ENCODE assay signal across 8 cellular contexts in the genomic region with DNA sequence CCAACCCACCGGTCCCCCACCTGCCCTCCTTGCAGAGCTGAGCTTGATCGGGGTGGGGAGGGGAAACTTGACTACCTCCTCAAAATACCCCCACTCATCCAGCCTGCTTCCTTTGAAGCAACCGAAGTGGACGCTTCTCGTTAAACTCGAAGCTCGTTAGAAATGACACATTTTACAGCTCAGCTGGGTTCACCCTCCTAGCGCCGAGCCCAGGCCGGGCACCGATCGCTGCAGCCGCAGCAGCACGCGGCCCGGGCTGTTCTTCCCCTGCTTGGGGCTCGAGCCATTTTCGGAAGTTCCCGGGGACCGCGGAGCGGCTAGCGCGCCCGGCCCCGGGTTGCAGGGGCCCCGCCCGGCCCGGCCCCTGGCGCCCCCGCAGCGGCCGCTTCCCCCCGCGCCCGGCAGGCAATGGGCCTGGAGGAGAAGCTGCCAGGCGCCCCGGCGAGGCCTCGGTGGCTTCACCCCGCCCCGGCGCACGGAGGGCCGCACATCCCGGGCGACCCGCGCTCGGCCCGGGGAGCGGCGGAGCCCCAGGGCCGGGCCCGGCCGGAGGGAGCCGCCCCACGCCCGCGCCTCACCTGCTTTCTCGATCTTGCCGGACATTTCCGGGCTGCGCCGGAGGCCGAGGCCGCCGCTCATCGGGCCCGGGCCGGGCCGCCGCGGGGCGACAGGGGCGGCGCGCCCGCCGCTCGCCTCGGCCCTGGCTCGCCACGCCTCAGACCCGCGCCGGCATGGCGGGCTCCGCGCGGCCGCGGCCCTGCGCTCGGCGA. TPM values are rescaled to one million over a fixed set of nuclear protein-coding genes. Genes with fewer than 3 reads are reported as not detected.
A peak's percentile ranks its signal among the peaks of the same experiment; 100 is the strongest.
DNase-seq lines count a peak whose midpoint lies in the region; ATAC-seq and TF ChIP-seq lines count a peak whose summit lies in the region.

No MANE protein-coding gene starts in this region.

- H3K27ac ChIP-seq in A673 (ENCODE audit: low read depth, low read length, poor library complexity, severe bottlenecking) (peak overlapping the region; percentile 73), mesodermal cell (ENCODE audit: low read depth, low read length, severe bottlenecking) (no peak overlapping the region), temporal lobe (ENCODE audit: low read depth, low read length) (peak overlapping the region; percentile 30)

- no peaks in the 10 kb centered on the region for H3K9me3 Mint-ChIP-seq in activated CD4-positive, alpha-beta T cell treated with anti-CD3 and anti-CD28 coated beads, Interleukin-2, amount 10 ng/mL, durations not matched to agents 24 days and 14 days
- no peaks in the 10 kb centered on the region for H3K9me3 Mint-ChIP-seq in effector memory CD8-positive, alpha-beta T cell

- POLR2A ChIA-PET in A673 (lab: Charles Lee; ENCODE audit: low non-redundant PET), result interaction anchor here (0.6 kb wide), 1 partner anchor 751 kb away, joined by 3 read pairs; no protein-coding TSS in a partner anchor

- CTCF ChIA-PET in A673 (lab: Charles Lee), result interaction anchor here (0.8 to 2.1 kb wide), 2 partner anchors 31 to 148 kb away, joined by 3 to 8 read pairs; no protein-coding TSS in a partner anchor

- no TSS peak for BruUV-seq in A673 (replicated peaks; lab: Mats Ljungman, UMichigan)

- intact Hi-C loops in A673 (cut with micrococcal nuclease; ENCODE audit: unreplicated experiment), result no loop called here
- intact Hi-C loops in activated CD4-positive, alpha-beta T cell treated with anti-CD3 and anti-CD28 coated beads, Interleukin-2, amount 10 ng/mL, durations not matched to agents 24 days and 14 days (cut with micrococcal nuclease), result loop anchor here (1.0 to 10.0 kb wide), 2 partner anchors 10 to 465 kb away; partner anchors contain the start of gene FAM78A

- H3K9me3 ChIP-seq in A673 (ENCODE audit: low read depth, low read length, poor library complexity, severe bottlenecking), result no peaks in the 10 kb centered on the region
- H3K9me3 ChIP-seq in mesodermal cell (ENCODE audit: control insufficient read depth, low read length), result peaks cover 3% of the 10 kb centered on the region

- peak overlapping the region; percentile 93 for H3K27ac Mint-ChIP-seq in activated CD4-positive, alpha-beta T cell treated with anti-CD3 and anti-CD28 coated beads, Interleukin-2, amount 10 ng/mL, durations not matched to agents 24 days and 14 days
- H3K27ac Mint-ChIP-seq in effector memory CD8-positive, alpha-beta T cell, result peak overlapping the region; percentile 92 to 93

- no peaks in the 10 kb centered on the region for H3K27me3 Mint-ChIP-seq in activated CD4-positive, alpha-beta T cell treated with anti-CD3 and anti-CD28 coated beads, Interleukin-2, amount 10 ng/mL, durations not matched to agents 24 days and 14 days
- no peaks in the 10 kb centered on the region for H3K27me3 Mint-ChIP-seq in effector memory CD8-positive, alpha-beta T cell

- DNase-seq in A673 (ENCODE audit: low spot score), result peak; percentile 54
- DNase-seq in activated CD4-positive, alpha-beta T cell treated with anti-CD3 and anti-CD28 coated beads, Interleukin-2, amount 10 ng/mL, durations not matched to agents 24 days and 14 days, result peak; percentile 86
- DNase-seq in effector memory CD8-positive, alpha-beta T cell, result peak; percentile 41 to 47 (median 43)
- no peak for DNase-seq in NCI-H2029 (lab: John Stamatoyannopoulos, UW)

- H3K36me3 Mint-ChIP-seq in activated CD4-positive, alpha-beta T cell treated with anti-CD3 and anti-CD28 coated beads, Interleukin-2, amount 10 ng/mL, durations not matched to agents 24 days and 14 days (ENCODE audit: low read depth), result peaks cover 29% of the 10 kb centered on the region
- peaks cover 36% of the 10 kb centered on the region for H3K36me3 Mint-ChIP-seq in effector memory CD8-positive, alpha-beta T cell (ENCODE audit: insufficient read depth)

- 1 to 2% methylated on average over 82 to 88 of the region's 96 CpGs for WGBS in mesodermal cell (ENCODE audit: insufficient coverage in 2 of 2), 2 experiments

- TF ChIP-seq CTCF in A673 (conservative IDR thresholded peaks at IDR 0.05; ENCODE audit: low read depth, low read length), result no peak

- peak overlapping the region; percentile 79 for H3K4me3 ChIP-seq in A673 (ENCODE audit: low read depth, low read length, poor library complexity, severe bottlenecking)
- H3K4me3 ChIP-seq in mesodermal cell (ENCODE audit: extremely low read depth, insufficient read depth, low read length, poor library complexity, severe bottlenecking), result peak overlapping the region; percentile 62

- H3K4me1 ChIP-seq in A673 (ENCODE audit: insufficient read depth, low read length, poor library complexity, severe bottlenecking), result peaks cover 5% of the 10 kb centered on the region
- peaks cover 30% of the 10 kb centered on the region for H3K4me1 ChIP-seq in mesodermal cell (ENCODE audit: control insufficient read depth, insufficient read depth, low read length, poor library complexity, severe bottlenecking)

- H3K4me1 Mint-ChIP-seq in activated CD4-positive, alpha-beta T cell treated with anti-CD3 and anti-CD28 coated beads, Interleukin-2, amount 10 ng/mL, durations not matched to agents 24 days and 14 days, result peaks cover 60% of the 10 kb centered on the region
- peaks cover 51 to 53% of the 10 kb centered on the region in 2 donors for H3K4me1 Mint-ChIP-seq in effector memory CD8-positive, alpha-beta T cell (ENCODE audit: low read depth in 2 of 2)

- ATAC-seq in GM18907 (IDR thresholded peaks at IDR 0.05; ENCODE audit: unreplicated experiment), result peak; percentile 29
- ATAC-seq in HG03520 (IDR thresholded peaks at IDR 0.05; ENCODE audit: unreplicated experiment), result peak; percentile 28
- ATAC-seq in effector memory CD8-positive, alpha-beta T cell (replicated peaks), result peak; percentile 56

- H3K36me3 ChIP-seq in A673 (ENCODE audit: insufficient read depth, low read length, poor library complexity, severe bottlenecking) (no peaks in the 10 kb centered on the region), mesodermal cell (ENCODE audit: control insufficient read depth, insufficient read depth, low read length) (peaks cover 12% of the 10 kb centered on the region)

- H3K27me3 ChIP-seq in A673 (replicated peaks; ENCODE audit: insufficient read depth, low read depth, low read length, poor library complexity), result no peaks in the 10 kb centered on the region

- H3K4me3 Mint-ChIP-seq in activated CD4-positive, alpha-beta T cell treated with anti-CD3 and anti-CD28 coated beads, Interleukin-2, amount 10 ng/mL, durations not matched to agents 24 days and 14 days, result peak overlapping the region; percentile 100
- peak overlapping the region; percentile 92 to 94 for H3K4me3 Mint-ChIP-seq in effector memory CD8-positive, alpha-beta T cell

RNA-seq across cellular contexts. Expression of gene RAPGEF1, which starts 0.5 kb away (rescaled TPM):
- total RNA-seq in A673 (2021) (56.4 and 61.5 TPM in 2 replicates), temporal lobe (49.9 TPM)
- 150 and 153 TPM in 2 replicates for total RNA-seq in activated CD4-positive, alpha-beta T cell treated with anti-CD3 and anti-CD28 coated beads, Interleukin-2, amount 10 ng/mL, durations not matched to agents 24 days and 14 days
- 44.1 TPM for polyA plus RNA-seq in mesodermal cell (2013, experiment 1 of 2)
- 41.0 TPM for polyA plus RNA-seq in mesodermal cell (2013, experiment 2 of 2)
